15 cellular contexts compared by ENCODE assay signal in genomic region chr6:617485-618100, GRCh38. TPM values are rescaled to one million over a fixed set of nuclear protein-coding genes. Genes with fewer than 3 reads are reported as not detected.
DNase-seq lines count a peak whose midpoint lies in the region; ATAC-seq and TF ChIP-seq lines count a peak whose summit lies in the region.
"Had no signal": no experiment of that assay in that cellular context is flagged by ENCODE, and none has a peak within 500 bp of the region (broad histone marks: within the 10 kb centered on the region; RNA-seq: fewer than 3 reads in every experiment).

No MANE protein-coding gene starts in this region.

- TF ChIP-seq CTCF in A673 (conservative IDR thresholded peaks at IDR 0.05; ENCODE audit: low read depth, low read length), result peak; percentile 32; the same call in 1 of the 2 replicates
- TF ChIP-seq CTCF in PC-3 (conservative IDR thresholded peaks at IDR 0.05; ENCODE audit: low read depth, low read length), result peak; percentile 73
- TF ChIP-seq CTCF in foreskin keratinocyte (conservative IDR thresholded peaks at IDR 0.05), result peak; percentile 72

- no peaks in the 10 kb centered on the region for H3K27me3 ChIP-seq in A673 (replicated peaks; ENCODE audit: insufficient read depth, low read depth, low read length, poor library complexity)
- no peaks in the 10 kb centered on the region for H3K27me3 ChIP-seq in PC-3 (ENCODE audit: low read length)
- H3K27me3 ChIP-seq in foreskin keratinocyte, result no peaks in the 10 kb centered on the region
- H3K27me3 ChIP-seq: Peyer's patch, vagina had no signal

- no peaks in the 10 kb centered on the region for H3K36me3 ChIP-seq in A673 (ENCODE audit: insufficient read depth, low read length, poor library complexity, severe bottlenecking)
- peaks cover 4% of the 10 kb centered on the region; the same call in 1 of the 2 replicates for H3K36me3 ChIP-seq in PC-3 (ENCODE audit: low read depth, low read length)
- H3K36me3 ChIP-seq: Peyer's patch had no signal

- no peaks in the 10 kb centered on the region for H3K27me3 Mint-ChIP-seq in activated naive CD8-positive, alpha-beta T cell treated with anti-CD3 and anti-CD28 coated beads, Interleukin-2, amount 50 U/mL, for 24 hours

- H3K4me3 ChIP-seq in A673 (ENCODE audit: low read depth, low read length, poor library complexity, severe bottlenecking) (no peak overlapping the region), PC-3 (ENCODE audit: low read length) (no peak overlapping the region)
- H3K4me3 ChIP-seq: Peyer's patch, vagina had no signal

- no TSS peak for BruUV-seq in A673 (replicated peaks; lab: Mats Ljungman, UMichigan)
- BruUV-seq in PC-3 (replicated peaks; lab: Mats Ljungman, UMichigan), result no TSS peak

- no peaks in the 10 kb centered on the region for H3F3A ChIP-seq in PC-3 (ENCODE audit: low read length, unreplicated experiment)

- intact Hi-C loops in A673 (cut with micrococcal nuclease; ENCODE audit: unreplicated experiment) (no loop called here), PC-3 (cut with micrococcal nuclease) (loop anchor here (5.0 kb wide), 2 partner anchors 70 to 85 kb away; no protein-coding TSS in a partner anchor), posterior vena cava (cut with DNase I) (no loop called here)

- peaks cover 19% of the 10 kb centered on the region for H3K36me3 Mint-ChIP-seq in activated naive CD8-positive, alpha-beta T cell treated with anti-CD3 and anti-CD28 coated beads, Interleukin-2, amount 50 U/mL, for 24 hours (ENCODE audit: low read depth)

- DNase-seq in A673 (ENCODE audit: low spot score), result no peak
- DNase-seq in G401 (ENCODE audit: low spot score), result peak; percentile 66
- DNase-seq in PC-3, result peak; percentile 69
- peak; percentile 17 to 47 for DNase-seq in foreskin keratinocyte
- DNase-seq in T-helper 9 cell, result no peak
- no peak for DNase-seq in posterior vena cava (ENCODE audit: low spot score)
- no peak for DNase-seq in activated naive CD8-positive, alpha-beta T cell treated with anti-CD3 and anti-CD28 coated beads, Interleukin-2, amount 50 U/mL, for 24 hours
- DNase-seq in AG20443 (ENCODE audit: low spot score), result no peak
- DNase-seq: NCI-H1048; Peyer's patch; stimulated activated CD4-positive, alpha-beta T cell treated with anti-CD3 and anti-CD28 coated beads, Interleukin-12 subunit alpha, Interleukin-12 subunit beta, amount 100 ng/mL, for 4 hours; stimulated activated CD8-positive, alpha-beta memory T cell treated with anti-CD3 and anti-CD28 coated beads, Interleukin-4, amount 100 ng/mL, for 48 hours had no signal

- ATAC-seq in PC-3, result peak; percentile 98
- ATAC-seq in foreskin keratinocyte, result peak; percentile 91
- no peak for ATAC-seq in activated naive CD8-positive, alpha-beta T cell treated with anti-CD3 and anti-CD28 coated beads, Interleukin-2, amount 50 U/mL, for 24 hours

- H3K4me2 ChIP-seq in PC-3 (ENCODE audit: low read length), result no peak overlapping the region

- no peaks in the 10 kb centered on the region for H3K4me1 ChIP-seq in A673 (ENCODE audit: insufficient read depth, low read length, poor library complexity, severe bottlenecking)
- H3K4me1 ChIP-seq in PC-3 (ENCODE audit: insufficient read depth, low read length), result peaks cover 8% of the 10 kb centered on the region; the same call in 1 of the 2 replicates
- H3K4me1 ChIP-seq in foreskin keratinocyte, result no peaks in the 10 kb centered on the region
- H3K4me1 ChIP-seq: Peyer's patch, vagina had no signal

- no peaks in the 10 kb centered on the region for H3K9me2 ChIP-seq in PC-3 (replicated peaks; ENCODE audit: low read length)

- in situ Hi-C loops in G401 (cut with HindIII; ENCODE audit: low sequenced_read_pairs), result no loop called here

- no peak overlapping the region for H3K4me3 Mint-ChIP-seq in activated naive CD8-positive, alpha-beta T cell treated with anti-CD3 and anti-CD28 coated beads, Interleukin-2, amount 50 U/mL, for 24 hours
- H3K4me3 Mint-ChIP-seq: nephron had no signal

- H2AFZ ChIP-seq in PC-3 (ENCODE audit: low read length), result no peak overlapping the region

- no peaks in the 10 kb centered on the region for H4K20me1 ChIP-seq in PC-3 (ENCODE audit: low read length)

- H3K4me1 Mint-ChIP-seq in activated naive CD8-positive, alpha-beta T cell treated with anti-CD3 and anti-CD28 coated beads, Interleukin-2, amount 50 U/mL, for 24 hours, result no peaks in the 10 kb centered on the region

- POLR2A ChIA-PET in A673 (lab: Charles Lee; ENCODE audit: low non-redundant PET), result no interaction called here
- POLR2A ChIA-PET in PC-3 (lab: Charles Lee; ENCODE audit: unreplicated experiment), result no interaction called here

- no peak overlapping the region for H3K27ac Mint-ChIP-seq in activated naive CD8-positive, alpha-beta T cell treated with anti-CD3 and anti-CD28 coated beads, Interleukin-2, amount 50 U/mL, for 24 hours
- H3K27ac Mint-ChIP-seq: activated T-helper 2 cell treated with anti-CD3 and anti-CD28 coated beads, Interferon-gamma antibody, Interleukin-2, Interleukin-4, amounts not matched to agents 10 μg/mL and 5 μg/mL and 100 μg/mL, durations not matched to agents 14 hours and 24 hours and 36 hours; nephron had no signal

- H3K9me3 Mint-ChIP-seq in activated naive CD8-positive, alpha-beta T cell treated with anti-CD3 and anti-CD28 coated beads, Interleukin-2, amount 50 U/mL, for 24 hours, result no peaks in the 10 kb centered on the region
- H3K9me3 Mint-ChIP-seq: activated T-helper 2 cell treated with anti-CD3 and anti-CD28 coated beads, Interferon-gamma antibody, Interleukin-2, Interleukin-4, amounts not matched to agents 10 μg/mL and 5 μg/mL and 100 μg/mL, durations not matched to agents 14 hours and 24 hours and 36 hours; nephron had no signal

- no peaks in the 10 kb centered on the region for H3K79me2 ChIP-seq in PC-3 (ENCODE audit: low read length)

- no peaks in the 10 kb centered on the region for H3K9me3 ChIP-seq in A673 (ENCODE audit: low read depth, low read length, poor library complexity, severe bottlenecking)
- H3K9me3 ChIP-seq in PC-3 (ENCODE audit: low read length), result no peaks in the 10 kb centered on the region
- H3K9me3 ChIP-seq: Peyer's patch, vagina had no signal

- H3K9ac ChIP-seq in PC-3 (ENCODE audit: low read length), result no peak overlapping the region

- H3K27ac ChIP-seq in A673 (ENCODE audit: low read depth, low read length, poor library complexity, severe bottlenecking) (no peak overlapping the region), PC-3 (ENCODE audit: low read length) (no peak overlapping the region), foreskin keratinocyte (no peak overlapping the region)
- H3K27ac ChIP-seq: Peyer's patch, vagina had no signal

- CTCF ChIA-PET in A673 (lab: Charles Lee), result no interaction called here
- CTCF ChIA-PET in PC-3 (lab: Charles Lee), result no interaction called here

RNA-seq across cellular contexts. Expression of gene HUS1B, which starts 39.3 kb away (rescaled TPM):
- total RNA-seq in A673 (2021) (0.88 and 0.92 TPM in 2 replicates), PC-3 (2014; rRNA removed) (3.1 and 4.2 TPM in 2 replicates), foreskin keratinocyte (0.18 and 0.31 TPM in 2 replicates), posterior vena cava (1 to 10 TPM; 1.2 to 1.6 TPM)
- total RNA-seq in G401 (2014; rRNA removed; shearing (Covaris generic)), result not detected in 2 replicates
- 0.06 TPM in 1 of 2 replicates, not detected in the other for polyA plus RNA-seq in foreskin keratinocyte

Comparison
In these comparisons a context has a peak if more than half of its experiments do, and no peak if none do; other contexts are left out.
1. DNase-seq: peak in G401 (single experiment), PC-3 (single experiment) and foreskin keratinocyte (2 of 2); none in A673 (single experiment), T-helper 9 cell (single experiment), posterior vena cava (single experiment), activated naive CD8-positive, alpha-beta T cell treated with anti-CD3 and anti-CD28 coated beads, Interleukin-2, amount 50 U/mL, for 24 hours (single experiment) and AG20443 (single experiment).
2. Peak in every context shown above with its lines, with median percentiles within 50 percentile points of each other: CTCF ChIP-seq.